2 cellular contexts compared by ENCODE assay signal in the genomic region with DNA sequence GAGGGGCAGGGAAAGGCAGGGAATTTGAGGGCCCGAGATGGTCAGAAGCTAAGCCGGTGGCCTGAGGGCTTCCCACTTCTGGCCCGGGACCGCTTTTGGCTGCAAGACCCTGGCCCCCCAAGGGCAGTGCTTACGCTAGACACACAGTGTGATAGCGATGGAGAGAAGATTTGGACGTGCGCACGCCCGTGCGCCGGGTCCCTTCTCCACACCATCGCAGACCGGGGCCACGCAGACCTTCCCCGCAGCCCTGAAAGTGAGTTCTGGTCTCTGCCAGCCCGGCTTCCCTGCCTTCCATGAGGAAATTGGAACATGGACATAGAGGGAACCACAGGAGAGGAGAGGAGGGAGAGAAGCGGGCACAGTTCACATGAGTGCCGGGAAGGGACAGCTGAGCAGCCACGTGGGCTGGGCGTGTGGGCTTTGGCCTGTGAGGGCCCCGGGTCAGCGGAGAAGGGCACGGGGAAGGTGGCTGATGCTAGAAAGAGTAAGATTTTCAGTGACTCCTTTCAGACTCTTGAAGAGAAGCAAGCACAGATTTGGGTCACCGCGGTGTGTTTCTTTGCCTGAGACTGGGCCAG.
A peak's percentile ranks its signal among the peaks of the same experiment; 100 is the strongest.
TF ChIP-seq lines count a peak whose summit lies in the region.

No MANE protein-coding gene starts in this region.

TF ChIP-seq in HepG2, 621 proteins besides CTCF, POLR2A, EP300 and RAD21:
- TF ChIP-seq CBX2 (IDR thresholded peaks at IDR 0.05; ENCODE audit: low read depth, low read length) (no peak), CBX2 (CRISPR knock-in tag; IDR thresholded peaks at IDR 0.05; ENCODE audit: low read depth) (no peak), RBM22 (optimal IDR thresholded peaks at IDR 0.05; ENCODE audit: low read length) (peak; percentile 58)

TF ChIP-seq in HEK293T, 16 proteins besides CTCF, POLR2A, EP300 and RAD21:
- TF ChIP-seq, protein P1, sequence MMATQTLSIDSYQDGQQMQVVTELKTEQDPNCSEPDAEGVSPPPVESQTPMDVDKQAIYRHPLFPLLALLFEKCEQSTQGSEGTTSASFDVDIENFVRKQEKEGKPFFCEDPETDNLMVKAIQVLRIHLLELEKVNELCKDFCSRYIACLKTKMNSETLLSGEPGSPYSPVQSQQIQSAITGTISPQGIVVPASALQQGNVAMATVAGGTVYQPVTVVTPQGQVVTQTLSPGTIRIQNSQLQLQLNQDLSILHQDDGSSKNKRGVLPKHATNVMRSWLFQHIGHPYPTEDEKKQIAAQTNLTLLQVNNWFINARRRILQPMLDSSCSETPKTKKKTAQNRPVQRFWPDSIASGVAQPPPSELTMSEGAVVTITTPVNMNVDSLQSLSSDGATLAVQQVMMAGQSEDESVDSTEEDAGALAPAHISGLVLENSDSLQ (IDR thresholded peaks at IDR 0.05) = no peak
- TF ChIP-seq CTBP1 (IDR thresholded peaks at IDR 0.05; ENCODE audit: borderline replicate concordance) = no peak
- no peak for TF ChIP-seq SUZ12 (IDR thresholded peaks at IDR 0.05)
- TF ChIP-seq ELF4 (IDR thresholded peaks at IDR 0.05) = no peak
- TF ChIP-seq HDGF (IDR thresholded peaks at IDR 0.05; ENCODE audit: borderline replicate concordance) = no peak
- no peak for TF ChIP-seq SP1 (IDR thresholded peaks at IDR 0.05)
- TF ChIP-seq TARDBP (IDR thresholded peaks at IDR 0.05) = no peak
- no peak for TF ChIP-seq FOXM1 (IDR thresholded peaks at IDR 0.05; ENCODE audit: borderline replicate concordance)
- no peak for TF ChIP-seq ARNT (IDR thresholded peaks at IDR 0.05)
- no peak for TF ChIP-seq L3MBTL2 (conservative IDR thresholded peaks at IDR 0.05)
